Comparison of ENCODE assay signal across 8 cellular contexts in the genomic region with DNA sequence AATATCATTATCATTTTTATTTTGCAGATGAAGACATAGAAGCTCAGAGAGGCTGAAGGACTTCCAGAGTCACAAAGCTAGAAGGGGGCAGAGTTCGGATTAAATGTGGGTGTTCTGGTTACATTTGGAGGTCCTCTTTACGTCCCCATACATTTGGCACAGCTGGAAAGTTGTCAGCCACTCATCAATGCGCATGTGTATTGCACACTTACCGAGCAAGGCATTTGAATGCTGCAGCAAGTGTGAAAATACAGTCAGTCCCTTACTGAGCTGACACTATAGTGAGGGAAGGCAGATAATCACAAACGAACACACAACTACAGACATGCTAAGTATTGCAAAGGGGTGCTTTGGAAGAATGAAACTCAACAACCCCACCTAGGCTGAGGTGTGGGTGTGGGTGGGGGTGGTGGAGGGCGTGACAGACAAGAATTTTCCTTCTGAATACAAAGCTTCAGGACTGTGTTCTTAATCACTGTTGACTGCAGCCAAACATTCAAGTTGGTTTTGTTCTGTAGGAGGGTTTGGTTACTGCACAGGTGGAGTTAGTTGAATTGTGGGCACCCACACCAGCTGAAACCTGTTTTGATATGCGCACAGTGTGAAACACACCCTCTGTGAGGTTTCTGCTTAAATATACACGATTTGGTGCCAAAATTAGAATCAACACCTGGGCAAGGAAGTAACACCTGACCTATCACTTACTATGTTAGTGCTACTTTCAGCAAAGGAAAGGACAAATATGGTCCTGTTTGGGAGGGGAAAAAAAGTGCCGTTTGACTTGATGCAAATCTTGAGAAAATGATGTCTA.
DNase-seq lines count a peak whose midpoint lies in the region; ATAC-seq and TF ChIP-seq lines count a peak whose summit lies in the region.

No MANE protein-coding gene starts in this region.

- H3K27ac Mint-ChIP-seq in endothelial cell (ENCODE audit: unreplicated experiment), result no peak overlapping the region

- DNase-seq in NCI-H146 treated with DMSO at 0.1 percent for 48 hours (lab: John Stamatoyannopoulos, UW; ENCODE audit: unreplicated experiment) (peak; percentile 24), cerebellum (ENCODE audit: low spot score) (no peak), endothelial cell (ENCODE audit: low spot score) (no peak), SK-N-DZ (ENCODE audit: low spot score) (no peak)
- DNase-seq in activated effector memory CD4-positive, alpha-beta T cell treated with anti-CD3 and anti-CD28 coated beads, Interleukin-2, amount 50 U/mL, for 16 hours, result peak; percentile 75
- DNase-seq in stimulated activated CD4-positive, alpha-beta T cell treated with anti-CD3 and anti-CD28 coated beads, Interleukin-4, amount 100 ng/mL, for 4 hours, result peak; percentile 10 to 72

- ATAC-seq in GM18502 (IDR thresholded peaks at IDR 0.05; ENCODE audit: poor library complexity, unreplicated experiment) (peak; percentile 87), GM21737 (IDR thresholded peaks at IDR 0.05; ENCODE audit: unreplicated experiment) (peak; percentile 73)

- no peaks in the 10 kb centered on the region for H3K9me3 Mint-ChIP-seq in endothelial cell (ENCODE audit: unreplicated experiment)

- no peaks in the 10 kb centered on the region for H3K36me3 Mint-ChIP-seq in endothelial cell (ENCODE audit: low read depth, unreplicated experiment)

- H3K4me3 Mint-ChIP-seq in endothelial cell (ENCODE audit: unreplicated experiment), result no peak overlapping the region

- peaks cover under 1% of the 10 kb centered on the region for H3K4me1 Mint-ChIP-seq in endothelial cell (ENCODE audit: unreplicated experiment)

- TF ChIP-seq CTCF in endothelial cell (IDR thresholded peaks at IDR 0.05; ENCODE audit: unreplicated experiment), result no peak

- no peaks in the 10 kb centered on the region for H3K27me3 Mint-ChIP-seq in endothelial cell (ENCODE audit: unreplicated experiment)

Comparison
In these comparisons a context has a peak if more than half of its experiments do, and no peak if none do; other contexts are left out.
1. DNase-seq: peak in NCI-H146 treated with DMSO at 0.1 percent for 48 hours (single experiment), activated effector memory CD4-positive, alpha-beta T cell treated with anti-CD3 and anti-CD28 coated beads, Interleukin-2, amount 50 U/mL, for 16 hours (single experiment) and stimulated activated CD4-positive, alpha-beta T cell treated with anti-CD3 and anti-CD28 coated beads, Interleukin-4, amount 100 ng/mL, for 4 hours (2 of 2); none in cerebellum (single experiment), endothelial cell (single experiment) and SK-N-DZ (single experiment).